In genomic region chr5:154652746-154653417, GRCh38 we compare ENCODE assay signal across 1 cellular context.
A peak's percentile ranks its signal among the peaks of the same experiment; 100 is the strongest.
TF ChIP-seq lines count a peak whose summit lies in the region.

No MANE protein-coding gene starts in this region.

TF ChIP-seq in K562, 482 proteins besides CTCF, POLR2A, EP300 and RAD21 (continued from another document):
- TF ChIP-seq PHF8 (IDR thresholded peaks at IDR 0.05; ENCODE audit: borderline replicate concordance, low read length): no peak
- TF ChIP-seq EZH2 (IDR thresholded peaks at IDR 0.05; ENCODE audit: borderline replicate concordance, low read depth, low read length): no peak
- no peak for TF ChIP-seq SAFB2 (IDR thresholded peaks at IDR 0.05; ENCODE audit: borderline replicate concordance, low read depth, low read length, severe bottlenecking)
- TF ChIP-seq SRSF9 (IDR thresholded peaks at IDR 0.05; ENCODE audit: borderline replicate concordance, low read depth, low read length): no peak
- no peak for TF ChIP-seq STAG1 (CRISPR knock-in tag; IDR thresholded peaks at IDR 0.05; ENCODE audit: borderline replicate concordance)
- no peak for TF ChIP-seq TFE3 (CRISPR knock-in tag; IDR thresholded peaks at IDR 0.05)
- TF ChIP-seq ZNF124 (CRISPR knock-in tag; IDR thresholded peaks at IDR 0.05): no peak
- TF ChIP-seq ZFP1 (CRISPR knock-in tag; IDR thresholded peaks at IDR 0.05): no peak
- TF ChIP-seq NCOA1 (IDR thresholded peaks at IDR 0.05; ENCODE audit: low read depth): no peak
- peak; percentile 93 for TF ChIP-seq NFIC (IDR thresholded peaks at IDR 0.05)
